In genomic region chr6:45460166-45460565, GRCh38 we compare ENCODE assay signal across 29 cellular contexts.
"Had no signal": no experiment of that assay in that cellular context is flagged by ENCODE, and none has a peak within 500 bp of the region (broad histone marks: within the 10 kb centered on the region; RNA-seq: fewer than 3 reads in every experiment).

No MANE protein-coding gene starts in this region.

- H3K36me3 ChIP-seq: ascending aorta, cardiac muscle cell had no signal

- ATAC-seq: activated CD8-positive, alpha-beta memory T cell treated with anti-CD3 and anti-CD28 coated beads, Interleukin-2, amount 10 ng/mL, durations not matched to agents 7 days and 5 days; activated CD8-positive, alpha-beta T cell treated with anti-CD3 and anti-CD28 coated beads, Interleukin-2, amount 10 ng/mL, durations not matched to agents 7 days and 5 days; activated naive CD8-positive, alpha-beta T cell treated with anti-CD3 and anti-CD28 coated beads, Interleukin-2, amount 50 U/mL, for 24 hours had no signal

- H3K4me3 ChIP-seq: ascending aorta, cardiac muscle cell had no signal

- H3K9me3 ChIP-seq: ascending aorta had no signal

- DNase-seq: activated B cell treated with CpG ODN at 0.5 μM for 24 hours; activated CD4-positive, alpha-beta memory T cell treated with anti-CD3 and anti-CD28 coated beads for 36 hours; activated CD4-positive, alpha-beta T cell treated with anti-CD3 and anti-CD28 coated beads for 4 hours; activated CD4-positive, alpha-beta T cell treated with anti-CD3 and anti-CD28 coated beads, Interleukin-2, amount 10 ng/mL, durations not matched to agents 24 days and 14 days; activated CD4-positive, alpha-beta T cell treated with anti-CD3 and anti-CD28 coated beads, Interleukin-2, amount 50 U/mL, for 1 hour; activated CD4-positive, alpha-beta T cell treated with anti-CD3 and anti-CD28 coated beads, Interleukin-2, amount 50 U/mL, for 4 hours; activated CD4-positive, CD25-positive, alpha-beta regulatory T cell treated with anti-CD3 and anti-CD28 coated beads, Interleukin-2, amount 50 U/mL, for 72 hours; activated CD8-positive, alpha-beta memory T cell treated with anti-CD3 and anti-CD28 coated beads for 24 hours; activated CD8-positive, alpha-beta memory T cell treated with anti-CD3 and anti-CD28 coated beads, Interleukin-2, amount 10 ng/mL, durations not matched to agents 7 days and 5 days; activated CD8-positive, alpha-beta memory T cell treated with anti-CD3 and anti-CD28 coated beads, Interleukin-2, amount 50 U/mL, for 48 hours; activated CD8-positive, alpha-beta T cell treated with anti-CD3 and anti-CD28 coated beads, Interleukin-2, amount 10 ng/mL, durations not matched to agents 7 days and 5 days; activated effector memory CD4-positive, alpha-beta T cell treated with Interleukin-2 at 50 U/mL for 16 hours; activated gamma-delta T cell; activated naive CD4-positive, alpha-beta T cell treated with anti-CD3 and anti-CD28 coated beads, Interleukin-2, amount 10 ng/mL, durations not matched to agents 7 days and 5 days; activated naive CD4-positive, alpha-beta T cell treated with Interleukin-2 at 50 U/mL for 16 hours; activated naive CD8-positive, alpha-beta T cell treated with anti-CD3 and anti-CD28 coated beads, Interleukin-2, amount 10 ng/mL, durations not matched to agents 7 days and 5 days; activated naive CD8-positive, alpha-beta T cell treated with anti-CD3 and anti-CD28 coated beads, Interleukin-2, amount 50 U/mL, for 24 hours; activated T-cell treated with anti-CD3 and anti-CD28 coated beads, Interleukin-2, amount 50 U/mL, for 24 hours; activated T-cell treated with anti-CD3 and anti-CD28 coated beads, Interleukin-2, amount 50 U/mL, for 48 hours; amygdala; anterior cingulate cortex; caudate nucleus; cerebellar nuclear complex; T-helper 2 cell; T-helper 9 cell had no signal

- H3K27me3 ChIP-seq: ascending aorta, cardiac muscle cell had no signal

- H3K4me1 ChIP-seq: ascending aorta had no signal

- H3K27ac ChIP-seq: ascending aorta, cardiac muscle cell, VCaP had no signal

- FAIRE-seq: TTC549 had no signal
